ENCODE assay signal across 17 cellular contexts in the genomic region with DNA sequence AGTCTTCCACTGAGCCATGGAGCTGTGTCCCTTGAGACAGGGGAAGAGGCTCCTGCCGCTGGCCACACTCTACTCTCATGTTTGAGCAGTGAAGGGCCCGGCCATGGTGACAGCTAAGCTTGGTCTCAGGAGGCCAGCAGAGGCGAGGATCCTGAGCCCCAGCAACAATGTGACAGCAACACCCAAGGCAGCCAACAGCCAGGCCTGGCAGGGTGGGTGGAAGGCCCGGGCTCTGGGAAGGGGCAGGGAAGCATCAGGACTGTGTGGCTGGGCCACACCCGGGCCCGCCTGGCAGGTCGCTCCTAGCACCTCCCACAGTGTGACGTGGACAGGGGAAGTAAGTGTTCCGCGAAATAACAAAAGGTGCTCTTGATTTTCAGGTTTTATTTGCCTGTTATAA. TPM values are rescaled to one million over a fixed set of nuclear protein-coding genes. Genes with fewer than 3 reads are reported as not detected.
"Had no signal": no experiment of that assay in that cellular context is flagged by ENCODE, and none has a peak within 500 bp of the region (broad histone marks: within the 10 kb centered on the region; RNA-seq: fewer than 3 reads in every experiment).

No MANE protein-coding gene starts in this region.

- H3K4me1 ChIP-seq: left ventricle myocardium inferior, stomach, testis had no signal

- H3K4me2 ChIP-seq: hepatocyte had no signal

- ATAC-seq: sciatic nerve had no signal

- H3K27me3 ChIP-seq: hepatocyte, testis had no signal

- H3K79me2 ChIP-seq: hepatocyte had no signal

- H3K4me3 Mint-ChIP-seq: activated CD4-positive, alpha-beta T cell treated with anti-CD3 and anti-CD28 coated beads, Interleukin-2, amount 10 ng/mL, durations not matched to agents 7 days and 5 days; neural crest cell had no signal

- H3K4me1 Mint-ChIP-seq: neural crest cell had no signal

- H3K4me3 ChIP-seq: hepatocyte, left ventricle myocardium inferior, stomach, testis had no signal

- H3K27ac ChIP-seq: hepatocyte, left ventricle myocardium inferior, stomach, testis had no signal

- H2AFZ ChIP-seq: hepatocyte had no signal

- H3K36me3 ChIP-seq: left ventricle myocardium inferior, stomach had no signal

- H3K27me3 Mint-ChIP-seq: activated CD4-positive, alpha-beta T cell treated with anti-CD3 and anti-CD28 coated beads, Interleukin-2, amount 10 ng/mL, durations not matched to agents 7 days and 5 days had no signal

- H3K9me3 ChIP-seq: left ventricle myocardium inferior, testis had no signal

- DNase-seq: activated CD4-positive, alpha-beta T cell treated with anti-CD3 and anti-CD28 coated beads, Interleukin-2, amount 10 ng/mL, durations not matched to agents 7 days and 5 days; activated CD8-positive, alpha-beta memory T cell treated with anti-CD3 and anti-CD28 coated beads for 24 hours; activated naive CD4-positive, alpha-beta T cell treated with Interleukin-2 at 50 U/mL for 16 hours; activated T-cell treated with anti-CD3 and anti-CD28 coated beads for 4 hours; anterior cingulate cortex; dermis blood vessel endothelial cell; left ventricle myocardium inferior; mesenchymal stem cell; stimulated activated CD4-positive, alpha-beta T cell treated with anti-CD3 and anti-CD28 coated beads, Interleukin-2, amount 100 ng/mL, for 24 hours; stomach; T-helper 9 cell; testis had no signal

- FAIRE-seq: keratinocyte had no signal

- H3K9me3 Mint-ChIP-seq: activated CD4-positive, alpha-beta T cell treated with anti-CD3 and anti-CD28 coated beads, Interleukin-2, amount 10 ng/mL, durations not matched to agents 7 days and 5 days; neural crest cell had no signal

RNA-seq across cellular contexts. Expression of a gene that starts 43.3 kb away (rescaled TPM):
- total RNA-seq: activated CD4-positive, alpha-beta T cell treated with anti-CD3 and anti-CD28 coated beads, Interleukin-2, amount 10 ng/mL, durations not matched to agents 7 days and 5 days; hepatocyte; neural crest cell; osteocyte had no signal
- polyA plus RNA-seq: hepatocyte, keratinocyte had no signal
